ENCODE assay signal across 19 cellular contexts in the genomic region with DNA sequence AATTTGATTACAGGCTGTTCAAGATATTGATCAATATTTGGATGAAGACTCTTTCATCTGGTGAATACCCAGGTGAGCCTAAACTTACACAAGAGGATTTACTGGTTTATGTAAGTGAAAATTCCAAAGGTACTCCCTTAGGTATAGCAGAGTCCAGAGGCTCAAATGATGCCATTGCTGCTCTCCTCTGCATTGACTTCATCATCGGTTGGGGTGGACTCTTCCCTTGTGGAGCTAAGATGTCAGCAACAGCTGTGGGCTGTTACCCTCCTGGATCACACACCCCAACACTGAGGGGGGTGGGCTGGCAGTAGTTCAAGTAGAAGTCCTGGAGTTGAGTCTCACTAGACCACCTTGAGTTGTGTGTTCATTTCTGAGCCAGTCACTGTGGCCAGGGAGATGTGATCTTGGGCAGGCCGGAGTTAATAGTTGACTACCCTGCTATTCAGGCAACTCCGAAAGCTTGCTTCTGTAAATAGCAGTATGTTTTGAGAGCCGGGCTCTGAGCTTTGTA.
"Had no signal": no experiment of that assay in that cellular context is flagged by ENCODE, and none has a peak within 500 bp of the region (broad histone marks: within the 10 kb centered on the region; RNA-seq: fewer than 3 reads in every experiment).

No MANE protein-coding gene starts in this region.

- H3K36me3 Mint-ChIP-seq: naive B cell, type B pancreatic cell had no signal

- H3K27me3 ChIP-seq: heart left ventricle, right atrium auricular region, uterus had no signal

- H3K9me3 ChIP-seq: heart left ventricle, left ventricle myocardium inferior, lower lobe of right lung, right atrium auricular region, uterus had no signal

- H3K4me1 Mint-ChIP-seq: naive B cell, nephron had no signal

- ATAC-seq: heart left ventricle, lower lobe of right lung had no signal

- H3K36me3 ChIP-seq: heart left ventricle, left ventricle myocardium inferior, lower lobe of right lung, right atrium auricular region, uterus had no signal

- H3K4me1 ChIP-seq: lower lobe of right lung, uterus had no signal

- H3K4me3 ChIP-seq: dorsolateral prefrontal cortex, heart left ventricle, left ventricle myocardium inferior, lower lobe of right lung, right atrium auricular region, uterus had no signal

- H3K27ac Mint-ChIP-seq: naive B cell, type B pancreatic cell had no signal

- DNase-seq: central memory CD4-positive, alpha-beta T cell; cortex of kidney; dorsolateral prefrontal cortex; effector CD8-positive, alpha-beta T cell; foreskin melanocyte; heart left ventricle; hippocampal formation; left ventricle myocardium inferior; lower lobe of right lung; mesendoderm; naive B cell; small intestine; stimulated activated CD4-positive, alpha-beta T cell treated with anti-CD3 and anti-CD28 coated beads, Interleukin-12 subunit alpha, Interleukin-12 subunit beta, amount 100 ng/mL, for 4 hours; stimulated activated naive CD4-positive, alpha-beta T cell treated with Interleukin-2 at 50 U/mL for 16 hours; uterus had no signal

- H3K27ac ChIP-seq: dorsolateral prefrontal cortex, epithelial cell of prostate, heart left ventricle, left ventricle myocardium inferior, lower lobe of right lung, right atrium auricular region, uterus had no signal

- H3K9me3 Mint-ChIP-seq: naive B cell, nephron, type B pancreatic cell had no signal

- H3K27me3 Mint-ChIP-seq: naive B cell, type B pancreatic cell had no signal

- H3K4me3 Mint-ChIP-seq: naive B cell, nephron, type B pancreatic cell had no signal
